In genomic region chr12:98593351-98594049, GRCh38 we compare ENCODE assay signal across 8 cellular contexts. TPM values are rescaled to one million over a fixed set of nuclear protein-coding genes. Genes with fewer than 3 reads are reported as not detected.
DNase-seq lines count a peak whose midpoint lies in the region; ATAC-seq and TF ChIP-seq lines count a peak whose summit lies in the region.

SLC25A3 (plus strand) TSS chr12:98593686; CDS start chr12:98593979, 293 bp downstream.

- H3K9me3 ChIP-seq in T-helper 17 cell (ENCODE audit: control insufficient read depth, low read length, poor library complexity, severe bottlenecking): no peaks in the 10 kb centered on the region
- no peaks in the 10 kb centered on the region for H3K9me3 ChIP-seq in left ventricle myocardium inferior (replicated peaks)
- no peaks in the 10 kb centered on the region for H3K9me3 ChIP-seq in prostate gland

- peaks cover 57% of the 10 kb centered on the region for H3K4me1 ChIP-seq in left ventricle myocardium inferior
- no peaks in the 10 kb centered on the region for H3K4me1 ChIP-seq in prostate gland (replicated peaks)
- H3K4me1 ChIP-seq in urinary bladder (ENCODE audit: insufficient read depth): no peaks in the 10 kb centered on the region

- peak within 1 kb of the TSS; percentile 98 for H3K4me3 Mint-ChIP-seq in T-helper 17 cell

- peak within 1 kb of the TSS; percentile 98 for H3K27ac Mint-ChIP-seq in T-helper 17 cell

- intact Hi-C loops in left ventricle myocardium inferior (cut with micrococcal nuclease): no loop called here
- intact Hi-C loops in prostate gland (cut with DNase I): loop anchor here (2.0 to 10.0 kb wide), 2 partner anchors 51 to 99 kb away; partner anchors contain the start of genes APAF1 and IKBIP

- under 1% methylated on average over 66 of the region's 67 CpGs for WGBS in prostate gland
- under 1% methylated on average over 67 of the region's 67 CpGs for WGBS in urinary bladder

- H3K27ac ChIP-seq in left ventricle myocardium inferior (replicated peaks) (peak within 1 kb of the TSS; percentile 98), prostate gland (peak within 1 kb of the TSS; percentile 95 to 97), urinary bladder (ENCODE audit: low read depth) (peak within 1 kb of the TSS; percentile 99)

- H3K36me3 ChIP-seq in left ventricle myocardium inferior (peaks cover 39% of the 10 kb centered on the region), prostate gland (no peaks in the 10 kb centered on the region), urinary bladder (ENCODE audit: insufficient read depth) (peaks cover 4% of the 10 kb centered on the region)

- H3K4me3 ChIP-seq in left ventricle myocardium inferior (peak within 1 kb of the TSS; percentile 100), prostate gland (peak within 1 kb of the TSS; percentile 90 to 98), urinary bladder (ENCODE audit: low read depth, low read length) (peak within 1 kb of the TSS; percentile 78)

- no peak for TF ChIP-seq CTCF in left ventricle myocardium inferior (IDR thresholded peaks at IDR 0.05; ENCODE audit: borderline replicate concordance)
- no peak for TF ChIP-seq CTCF in prostate gland (IDR thresholded peaks at IDR 0.05)

- peaks cover 19% of the 10 kb centered on the region for H3K4me1 Mint-ChIP-seq in T-helper 17 cell

- H3K36me3 Mint-ChIP-seq in T-helper 17 cell (ENCODE audit: low read depth): peaks cover 2% of the 10 kb centered on the region

- no peaks in the 10 kb centered on the region for H3K27me3 Mint-ChIP-seq in T-helper 17 cell

- peak; percentile 99 for TF ChIP-seq POLR2A in GM15510 (IDR thresholded peaks at IDR 0.05; ENCODE audit: borderline replicate concordance, extremely low read depth, insufficient read length)
- TF ChIP-seq POLR2A in prostate gland (IDR thresholded peaks at IDR 0.05): peak; percentile 94

- DNase-seq in NCI-H1694 treated with DMSO at 0.1 percent for 48 hours (lab: John Stamatoyannopoulos, UW): peak; percentile 92
- DNase-seq in T-helper 17 cell: peak; percentile 85 to 93 (median 92)
- peak; percentile 60 to 99 (median 95) for DNase-seq in amygdala (lab: John Stamatoyannopoulos, UW)
- DNase-seq in left ventricle myocardium inferior: peak; percentile 95
- DNase-seq in prostate gland (ENCODE audit: low spot score): peak; percentile 97

- peak; percentile 99 for ATAC-seq in HG02885 (IDR thresholded peaks at IDR 0.05; ENCODE audit: poor library complexity, unreplicated experiment)
- peak; percentile 96 for ATAC-seq in T-helper 17 cell

- H3K27me3 ChIP-seq in left ventricle myocardium inferior (ENCODE audit: low read depth) (no peaks in the 10 kb centered on the region), prostate gland (replicated peaks; ENCODE audit: insufficient read depth) (no peaks in the 10 kb centered on the region)

RNA-seq across cellular contexts. Expression of gene SLC25A3, which starts in this region (rescaled TPM):
- total RNA-seq in T-helper 17 cell (100 to 1,000 TPM; 391 to 469 TPM), left ventricle myocardium inferior (1,638 TPM), prostate gland (100 to 1,000 TPM; 376 to 489 TPM), urinary bladder (360 TPM)
- 489 TPM for polyA plus RNA-seq in urinary bladder

Comparison
In these comparisons a context has a peak if more than half of its experiments do, and no peak if none do; other contexts are left out.
1. Peak in every context shown above with its lines: DNase-seq, ATAC-seq, H3K4me3 ChIP-seq and H3K27ac ChIP-seq.